In genomic region chr2:194564422-194564821, GRCh38 we compare ENCODE assay signal across 7 cellular contexts.
"Had no signal": no experiment of that assay in that cellular context is flagged by ENCODE, and none has a peak within 500 bp of the region (broad histone marks: within the 10 kb centered on the region; RNA-seq: fewer than 3 reads in every experiment).

No MANE protein-coding gene starts in this region.

- H3K4me3 ChIP-seq: GM23338 had no signal

- FAIRE-seq: H1, H54, HTR-8/SVneo had no signal

- H3K4me1 Mint-ChIP-seq: GM23338, H9 had no signal

- ATAC-seq: GM23338 had no signal

- H3K4me2 ChIP-seq: GM23338 had no signal

- H2AFZ ChIP-seq: GM23338 had no signal

- DNase-seq: H9, HCEC 1CT, IMR-90 had no signal

- H3K4me3 Mint-ChIP-seq: GM23338, H9 had no signal
